In the genomic region with DNA sequence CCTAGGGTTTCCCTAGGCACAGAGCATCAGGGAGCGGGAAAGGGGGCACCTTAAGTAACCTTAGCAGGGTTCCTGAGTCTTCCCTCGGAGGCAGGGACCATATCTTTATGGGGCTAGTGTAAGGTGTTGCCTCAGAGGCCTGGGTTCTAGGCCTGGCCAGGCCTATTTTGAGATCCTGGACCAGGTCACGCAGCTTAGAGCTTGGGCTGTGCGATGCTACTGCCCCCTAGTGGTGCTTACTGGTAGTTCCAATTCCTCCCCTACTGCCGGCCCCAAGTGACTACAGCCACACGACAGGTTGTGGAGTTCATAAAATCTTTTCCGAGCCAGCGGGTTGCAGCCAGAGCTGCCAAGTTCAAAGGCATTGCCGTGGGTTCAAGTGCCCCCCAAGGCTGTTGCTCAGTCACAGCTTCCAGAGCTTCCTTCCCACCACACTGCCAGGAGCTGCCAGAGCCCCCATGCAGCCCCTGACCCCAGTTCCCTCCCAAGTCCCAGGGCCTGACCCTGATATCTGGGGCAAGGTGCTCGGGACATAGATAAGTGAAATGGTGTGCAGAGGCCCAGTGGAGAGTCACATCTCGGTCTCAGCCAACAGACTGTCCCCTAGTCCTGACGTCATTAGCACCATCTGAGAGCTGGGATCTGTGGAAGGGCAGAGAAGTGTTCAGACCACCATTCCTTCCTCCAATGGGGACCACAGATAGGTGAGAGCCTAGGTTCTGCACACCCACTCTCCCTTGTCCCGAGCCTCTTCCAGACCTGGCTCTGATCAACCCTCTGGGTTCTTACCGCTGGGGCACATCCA, we compare ENCODE assay signal across 1 cellular context.
TF ChIP-seq lines count a peak whose summit lies in the region.

No MANE protein-coding gene starts in this region.

TF ChIP-seq in HepG2, 621 proteins besides CTCF, POLR2A, EP300 and RAD21 (continued from another document and continues in another):
- TF ChIP-seq MZF1 (CRISPR knock-in tag; IDR thresholded peaks at IDR 0.05; ENCODE audit: borderline replicate concordance) (no peak), TAF1 (CRISPR knock-in tag; IDR thresholded peaks at IDR 0.05) (peak; percentile 29; the same call in 1 of the 2 replicates), ZNF850 (CRISPR knock-in tag; conservative IDR thresholded peaks at IDR 0.05) (no peak), HNF4A (CRISPR knock-in tag; IDR thresholded peaks at IDR 0.05) (no peak), FOXO1 (CRISPR knock-in tag; IDR thresholded peaks at IDR 0.05) (no peak), HNRNPLL (IDR thresholded peaks at IDR 0.05; ENCODE audit: low read depth, low read length, poor library complexity, severe bottlenecking) (no peak), ARNTL (CRISPR knock-in tag; IDR thresholded peaks at IDR 0.05) (no peak), TOE1 (CRISPR knock-in tag; IDR thresholded peaks at IDR 0.05) (no peak), ZSCAN25 (CRISPR knock-in tag; IDR thresholded peaks at IDR 0.05) (0 out of 2 replicates have a peak, but pooled peaks have one; percentile 20), DNMT1 (CRISPR knock-in tag; IDR thresholded peaks at IDR 0.05) (no peak), FOXP1 (IDR thresholded peaks at IDR 0.05) (no peak), FOXP1 (CRISPR knock-in tag; IDR thresholded peaks at IDR 0.05) (no peak), PHF5A (CRISPR knock-in tag; IDR thresholded peaks at IDR 0.05; ENCODE audit: low read depth, unreplicated experiment) (peak; percentile 76), ZSCAN20 (CRISPR knock-in tag; IDR thresholded peaks at IDR 0.05; ENCODE audit: borderline replicate concordance) (no peak), ZNF251 (CRISPR knock-in tag; IDR thresholded peaks at IDR 0.05) (no peak), NONO (IDR thresholded peaks at IDR 0.05) (no peak), NONO (CRISPR knock-in tag; conservative IDR thresholded peaks at IDR 0.05) (0 out of 2 replicates have a peak, but pooled peaks have one; percentile 50), ZNF607 (CRISPR knock-in tag; IDR thresholded peaks at IDR 0.05; ENCODE audit: borderline replicate concordance) (peak; percentile 34; the same call in 1 of the 2 replicates), ZNF570 (CRISPR knock-in tag; IDR thresholded peaks at IDR 0.05; ENCODE audit: borderline replicate concordance) (no peak), NPAS2 (CRISPR knock-in tag; IDR thresholded peaks at IDR 0.05; ENCODE audit: borderline replicate concordance) (no peak), NR2F2 (IDR thresholded peaks at IDR 0.05; ENCODE audit: borderline replicate concordance, low read depth) (no peak)
- TF ChIP-seq, protein P1, sequence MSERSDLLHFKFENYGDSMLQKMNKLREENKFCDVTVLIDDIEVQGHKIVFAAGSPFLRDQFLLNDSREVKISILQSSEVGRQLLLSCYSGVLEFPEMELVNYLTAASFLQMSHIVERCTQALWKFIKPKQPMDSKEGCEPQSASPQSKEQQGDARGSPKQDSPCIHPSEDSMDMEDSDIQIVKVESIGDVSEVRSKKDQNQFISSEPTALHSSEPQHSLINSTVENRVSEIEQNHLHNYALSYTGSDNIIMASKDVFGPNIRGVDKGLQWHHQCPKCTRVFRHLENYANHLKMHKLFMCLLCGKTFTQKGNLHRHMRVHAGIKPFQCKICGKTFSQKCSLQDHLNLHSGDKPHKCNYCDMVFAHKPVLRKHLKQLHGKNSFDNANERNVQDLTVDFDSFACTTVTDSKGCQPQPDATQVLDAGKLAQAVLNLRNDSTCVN (CRISPR knock-in tag; IDR thresholded peaks at IDR 0.05; ENCODE audit: borderline replicate concordance) = no peak
- TF ChIP-seq, protein P2, sequence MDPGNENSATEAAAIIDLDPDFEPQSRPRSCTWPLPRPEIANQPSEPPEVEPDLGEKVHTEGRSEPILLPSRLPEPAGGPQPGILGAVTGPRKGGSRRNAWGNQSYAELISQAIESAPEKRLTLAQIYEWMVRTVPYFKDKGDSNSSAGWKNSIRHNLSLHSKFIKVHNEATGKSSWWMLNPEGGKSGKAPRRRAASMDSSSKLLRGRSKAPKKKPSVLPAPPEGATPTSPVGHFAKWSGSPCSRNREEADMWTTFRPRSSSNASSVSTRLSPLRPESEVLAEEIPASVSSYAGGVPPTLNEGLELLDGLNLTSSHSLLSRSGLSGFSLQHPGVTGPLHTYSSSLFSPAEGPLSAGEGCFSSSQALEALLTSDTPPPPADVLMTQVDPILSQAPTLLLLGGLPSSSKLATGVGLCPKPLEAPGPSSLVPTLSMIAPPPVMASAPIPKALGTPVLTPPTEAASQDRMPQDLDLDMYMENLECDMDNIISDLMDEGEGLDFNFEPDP (CRISPR knock-in tag; conservative IDR thresholded peaks at IDR 0.05) = 0 out of 2 replicates have a peak, but pooled peaks have one; percentile 61
- TF ChIP-seq, protein P3, sequence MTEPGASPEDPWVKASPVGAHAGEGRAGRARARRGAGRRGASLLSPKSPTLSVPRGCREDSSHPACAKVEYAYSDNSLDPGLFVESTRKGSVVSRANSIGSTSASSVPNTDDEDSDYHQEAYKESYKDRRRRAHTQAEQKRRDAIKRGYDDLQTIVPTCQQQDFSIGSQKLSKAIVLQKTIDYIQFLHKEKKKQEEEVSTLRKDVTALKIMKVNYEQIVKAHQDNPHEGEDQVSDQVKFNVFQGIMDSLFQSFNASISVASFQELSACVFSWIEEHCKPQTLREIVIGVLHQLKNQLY (CRISPR knock-in tag; IDR thresholded peaks at IDR 0.05) = 0 out of 2 replicates have a peak, but pooled peaks have one; percentile 31
- TF ChIP-seq, protein P4, sequence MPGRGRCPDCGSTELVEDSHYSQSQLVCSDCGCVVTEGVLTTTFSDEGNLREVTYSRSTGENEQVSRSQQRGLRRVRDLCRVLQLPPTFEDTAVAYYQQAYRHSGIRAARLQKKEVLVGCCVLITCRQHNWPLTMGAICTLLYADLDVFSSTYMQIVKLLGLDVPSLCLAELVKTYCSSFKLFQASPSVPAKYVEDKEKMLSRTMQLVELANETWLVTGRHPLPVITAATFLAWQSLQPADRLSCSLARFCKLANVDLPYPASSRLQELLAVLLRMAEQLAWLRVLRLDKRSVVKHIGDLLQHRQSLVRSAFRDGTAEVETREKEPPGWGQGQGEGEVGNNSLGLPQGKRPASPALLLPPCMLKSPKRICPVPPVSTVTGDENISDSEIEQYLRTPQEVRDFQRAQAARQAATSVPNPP (CRISPR knock-in tag; IDR thresholded peaks at IDR 0.05) = no peak
- TF ChIP-seq, protein P5, sequence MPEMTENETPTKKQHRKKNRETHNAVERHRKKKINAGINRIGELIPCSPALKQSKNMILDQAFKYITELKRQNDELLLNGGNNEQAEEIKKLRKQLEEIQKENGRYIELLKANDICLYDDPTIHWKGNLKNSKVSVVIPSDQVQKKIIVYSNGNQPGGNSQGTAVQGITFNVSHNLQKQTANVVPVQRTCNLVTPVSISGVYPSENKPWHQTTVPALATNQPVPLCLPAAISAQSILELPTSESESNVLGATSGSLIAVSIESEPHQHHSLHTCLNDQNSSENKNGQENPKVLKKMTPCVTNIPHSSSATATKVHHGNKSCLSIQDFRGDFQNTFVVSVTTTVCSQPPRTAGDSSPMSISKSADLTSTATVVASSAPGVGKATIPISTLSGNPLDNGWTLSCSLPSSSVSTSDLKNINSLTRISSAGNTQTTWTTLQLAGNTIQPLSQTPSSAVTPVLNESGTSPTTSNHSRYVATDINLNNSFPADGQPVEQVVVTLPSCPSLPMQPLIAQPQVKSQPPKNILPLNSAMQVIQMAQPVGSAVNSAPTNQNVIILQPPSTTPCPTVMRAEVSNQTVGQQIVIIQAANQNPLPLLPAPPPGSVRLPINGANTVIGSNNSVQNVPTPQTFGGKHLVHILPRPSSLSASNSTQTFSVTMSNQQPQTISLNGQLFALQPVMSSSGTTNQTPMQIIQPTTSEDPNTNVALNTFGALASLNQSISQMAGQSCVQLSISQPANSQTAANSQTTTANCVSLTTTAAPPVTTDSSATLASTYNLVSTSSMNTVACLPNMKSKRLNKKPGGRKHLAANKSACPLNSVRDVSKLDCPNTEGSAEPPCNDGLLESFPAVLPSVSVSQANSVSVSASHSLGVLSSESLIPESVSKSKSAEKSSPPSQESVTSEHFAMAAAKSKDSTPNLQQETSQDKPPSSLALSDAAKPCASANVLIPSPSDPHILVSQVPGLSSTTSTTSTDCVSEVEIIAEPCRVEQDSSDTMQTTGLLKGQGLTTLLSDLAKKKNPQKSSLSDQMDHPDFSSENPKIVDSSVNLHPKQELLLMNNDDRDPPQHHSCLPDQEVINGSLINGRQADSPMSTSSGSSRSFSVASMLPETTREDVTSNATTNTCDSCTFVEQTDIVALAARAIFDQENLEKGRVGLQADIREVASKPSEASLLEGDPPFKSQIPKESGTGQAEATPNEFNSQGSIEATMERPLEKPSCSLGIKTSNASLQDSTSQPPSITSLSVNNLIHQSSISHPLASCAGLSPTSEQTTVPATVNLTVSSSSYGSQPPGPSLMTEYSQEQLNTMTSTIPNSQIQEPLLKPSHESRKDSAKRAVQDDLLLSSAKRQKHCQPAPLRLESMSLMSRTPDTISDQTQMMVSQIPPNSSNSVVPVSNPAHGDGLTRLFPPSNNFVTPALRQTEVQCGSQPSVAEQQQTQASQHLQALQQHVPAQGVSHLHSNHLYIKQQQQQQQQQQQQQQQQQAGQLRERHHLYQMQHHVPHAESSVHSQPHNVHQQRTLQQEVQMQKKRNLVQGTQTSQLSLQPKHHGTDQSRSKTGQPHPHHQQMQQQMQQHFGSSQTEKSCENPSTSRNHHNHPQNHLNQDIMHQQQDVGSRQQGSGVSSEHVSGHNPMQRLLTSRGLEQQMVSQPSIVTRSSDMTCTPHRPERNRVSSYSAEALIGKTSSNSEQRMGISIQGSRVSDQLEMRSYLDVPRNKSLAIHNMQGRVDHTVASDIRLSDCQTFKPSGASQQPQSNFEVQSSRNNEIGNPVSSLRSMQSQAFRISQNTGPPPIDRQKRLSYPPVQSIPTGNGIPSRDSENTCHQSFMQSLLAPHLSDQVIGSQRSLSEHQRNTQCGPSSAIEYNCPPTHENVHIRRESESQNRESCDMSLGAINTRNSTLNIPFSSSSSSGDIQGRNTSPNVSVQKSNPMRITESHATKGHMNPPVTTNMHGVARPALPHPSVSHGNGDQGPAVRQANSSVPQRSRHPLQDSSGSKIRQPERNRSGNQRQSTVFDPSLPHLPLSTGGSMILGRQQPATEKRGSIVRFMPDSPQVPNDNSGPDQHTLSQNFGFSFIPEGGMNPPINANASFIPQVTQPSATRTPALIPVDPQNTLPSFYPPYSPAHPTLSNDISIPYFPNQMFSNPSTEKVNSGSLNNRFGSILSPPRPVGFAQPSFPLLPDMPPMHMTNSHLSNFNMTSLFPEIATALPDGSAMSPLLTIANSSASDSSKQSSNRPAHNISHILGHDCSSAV (CRISPR knock-in tag; IDR thresholded peaks at IDR 0.05; ENCODE audit: borderline replicate concordance) = no peak
- TF ChIP-seq, protein P6, sequence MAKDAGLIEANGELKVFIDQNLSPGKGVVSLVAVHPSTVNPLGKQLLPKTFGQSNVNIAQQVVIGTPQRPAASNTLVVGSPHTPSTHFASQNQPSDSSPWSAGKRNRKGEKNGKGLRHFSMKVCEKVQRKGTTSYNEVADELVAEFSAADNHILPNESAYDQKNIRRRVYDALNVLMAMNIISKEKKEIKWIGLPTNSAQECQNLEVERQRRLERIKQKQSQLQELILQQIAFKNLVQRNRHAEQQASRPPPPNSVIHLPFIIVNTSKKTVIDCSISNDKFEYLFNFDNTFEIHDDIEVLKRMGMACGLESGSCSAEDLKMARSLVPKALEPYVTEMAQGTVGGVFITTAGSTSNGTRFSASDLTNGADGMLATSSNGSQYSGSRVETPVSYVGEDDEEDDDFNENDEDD (CRISPR knock-in tag; IDR thresholded peaks at IDR 0.05; ENCODE audit: borderline replicate concordance) = no peak
- TF ChIP-seq, protein P7, sequence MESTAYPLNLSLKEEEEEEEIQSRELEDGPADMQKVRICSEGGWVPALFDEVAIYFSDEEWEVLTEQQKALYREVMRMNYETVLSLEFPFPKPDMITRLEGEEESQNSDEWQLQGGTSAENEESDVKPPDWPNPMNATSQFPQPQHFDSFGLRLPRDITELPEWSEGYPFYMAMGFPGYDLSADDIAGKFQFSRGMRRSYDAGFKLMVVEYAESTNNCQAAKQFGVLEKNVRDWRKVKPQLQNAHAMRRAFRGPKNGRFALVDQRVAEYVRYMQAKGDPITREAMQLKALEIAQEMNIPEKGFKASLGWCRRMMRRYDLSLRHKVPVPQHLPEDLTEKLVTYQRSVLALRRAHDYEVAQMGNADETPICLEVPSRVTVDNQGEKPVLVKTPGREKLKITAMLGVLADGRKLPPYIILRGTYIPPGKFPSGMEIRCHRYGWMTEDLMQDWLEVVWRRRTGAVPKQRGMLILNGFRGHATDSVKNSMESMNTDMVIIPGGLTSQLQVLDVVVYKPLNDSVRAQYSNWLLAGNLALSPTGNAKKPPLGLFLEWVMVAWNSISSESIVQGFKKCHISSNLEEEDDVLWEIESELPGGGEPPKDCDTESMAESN (CRISPR knock-in tag; conservative IDR thresholded peaks at IDR 0.05) = peak; percentile 78
- TF ChIP-seq, protein P8, sequence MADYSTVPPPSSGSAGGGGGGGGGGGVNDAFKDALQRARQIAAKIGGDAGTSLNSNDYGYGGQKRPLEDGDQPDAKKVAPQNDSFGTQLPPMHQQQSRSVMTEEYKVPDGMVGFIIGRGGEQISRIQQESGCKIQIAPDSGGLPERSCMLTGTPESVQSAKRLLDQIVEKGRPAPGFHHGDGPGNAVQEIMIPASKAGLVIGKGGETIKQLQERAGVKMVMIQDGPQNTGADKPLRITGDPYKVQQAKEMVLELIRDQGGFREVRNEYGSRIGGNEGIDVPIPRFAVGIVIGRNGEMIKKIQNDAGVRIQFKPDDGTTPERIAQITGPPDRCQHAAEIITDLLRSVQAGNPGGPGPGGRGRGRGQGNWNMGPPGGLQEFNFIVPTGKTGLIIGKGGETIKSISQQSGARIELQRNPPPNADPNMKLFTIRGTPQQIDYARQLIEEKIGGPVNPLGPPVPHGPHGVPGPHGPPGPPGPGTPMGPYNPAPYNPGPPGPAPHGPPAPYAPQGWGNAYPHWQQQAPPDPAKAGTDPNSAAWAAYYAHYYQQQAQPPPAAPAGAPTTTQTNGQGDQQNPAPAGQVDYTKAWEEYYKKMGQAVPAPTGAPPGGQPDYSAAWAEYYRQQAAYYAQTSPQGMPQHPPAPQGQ (CRISPR knock-in tag; IDR thresholded peaks at IDR 0.05; ENCODE audit: borderline replicate concordance) = 0 out of 2 replicates have a peak, but pooled peaks have one; percentile 33
- TF ChIP-seq, protein P9, sequence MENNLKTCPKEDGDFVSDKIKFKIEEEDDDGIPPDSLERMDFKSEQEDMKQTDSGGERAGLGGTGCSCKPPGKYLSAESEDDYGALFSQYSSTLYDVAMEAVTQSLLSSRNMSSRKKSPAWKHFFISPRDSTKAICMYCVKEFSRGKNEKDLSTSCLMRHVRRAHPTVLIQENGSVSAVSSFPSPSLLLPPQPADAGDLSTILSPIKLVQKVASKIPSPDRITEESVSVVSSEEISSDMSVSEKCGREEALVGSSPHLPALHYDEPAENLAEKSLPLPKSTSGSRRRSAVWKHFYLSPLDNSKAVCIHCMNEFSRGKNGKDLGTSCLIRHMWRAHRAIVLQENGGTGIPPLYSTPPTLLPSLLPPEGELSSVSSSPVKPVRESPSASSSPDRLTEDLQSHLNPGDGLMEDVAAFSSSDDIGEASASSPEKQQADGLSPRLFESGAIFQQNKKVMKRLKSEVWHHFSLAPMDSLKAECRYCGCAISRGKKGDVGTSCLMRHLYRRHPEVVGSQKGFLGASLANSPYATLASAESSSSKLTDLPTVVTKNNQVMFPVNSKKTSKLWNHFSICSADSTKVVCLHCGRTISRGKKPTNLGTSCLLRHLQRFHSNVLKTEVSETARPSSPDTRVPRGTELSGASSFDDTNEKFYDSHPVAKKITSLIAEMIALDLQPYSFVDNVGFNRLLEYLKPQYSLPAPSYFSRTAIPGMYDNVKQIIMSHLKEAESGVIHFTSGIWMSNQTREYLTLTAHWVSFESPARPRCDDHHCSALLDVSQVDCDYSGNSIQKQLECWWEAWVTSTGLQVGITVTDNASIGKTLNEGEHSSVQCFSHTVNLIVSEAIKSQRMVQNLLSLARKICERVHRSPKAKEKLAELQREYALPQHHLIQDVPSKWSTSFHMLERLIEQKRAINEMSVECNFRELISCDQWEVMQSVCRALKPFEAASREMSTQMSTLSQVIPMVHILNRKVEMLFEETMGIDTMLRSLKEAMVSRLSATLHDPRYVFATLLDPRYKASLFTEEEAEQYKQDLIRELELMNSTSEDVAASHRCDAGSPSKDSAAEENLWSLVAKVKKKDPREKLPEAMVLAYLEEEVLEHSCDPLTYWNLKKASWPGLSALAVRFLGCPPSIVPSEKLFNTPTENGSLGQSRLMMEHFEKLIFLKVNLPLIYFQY (CRISPR knock-in tag; IDR thresholded peaks at IDR 0.05; ENCODE audit: borderline replicate concordance) = no peak
